In the genomic region with DNA sequence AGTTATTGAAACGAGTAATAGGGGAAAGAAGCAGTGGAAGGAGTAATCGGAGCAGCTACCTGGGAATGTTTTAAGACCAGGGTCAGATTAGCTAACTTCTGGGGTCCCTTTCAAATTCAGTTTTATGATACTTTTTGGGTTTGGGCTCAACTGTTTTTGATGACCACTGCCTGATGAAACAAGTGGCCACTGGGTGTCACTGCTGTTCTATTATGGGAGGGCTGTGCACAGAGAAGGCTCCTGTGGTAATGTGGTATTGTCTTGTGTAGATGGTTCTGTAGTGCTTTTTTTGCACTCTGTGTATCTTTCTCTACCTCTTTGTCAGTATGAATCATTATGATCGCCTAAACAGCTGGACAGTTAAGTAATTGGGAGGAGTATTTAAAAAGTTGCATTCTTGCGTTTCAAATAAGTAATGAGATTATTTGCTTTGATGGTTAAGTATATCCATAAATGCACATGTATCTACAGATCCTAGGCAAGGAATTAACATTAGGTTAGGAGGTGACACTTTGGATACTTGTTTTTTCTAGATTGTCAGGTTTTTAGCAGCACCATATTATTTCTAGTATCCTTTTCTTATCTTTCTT, we compare ENCODE assay signal across 8 cellular contexts.
A peak's percentile ranks its signal among the peaks of the same experiment; 100 is the strongest.
DNase-seq lines count a peak whose midpoint lies in the region; ATAC-seq and TF ChIP-seq lines count a peak whose summit lies in the region.

No MANE protein-coding gene starts in this region.

- TF ChIP-seq CTCF in C4-2B (conservative IDR thresholded peaks at IDR 0.05) (peak; percentile 90), WTC11 (IDR thresholded peaks at IDR 0.05) (peak; percentile 45), fibroblast of the aortic adventitia (IDR thresholded peaks at IDR 0.05; ENCODE audit: insufficient read depth, low read length) (peak; percentile 77)

- peak; percentile 87 for ATAC-seq in GM18861 (IDR thresholded peaks at IDR 0.05; ENCODE audit: unreplicated experiment)
- ATAC-seq in HG02981 (IDR thresholded peaks at IDR 0.05; ENCODE audit: unreplicated experiment) = peak; percentile 91
- ATAC-seq in WTC11 = peak; percentile 86

- no peaks in the 10 kb centered on the region for H3K36me3 ChIP-seq in neuronal stem cell (replicated peaks in 1 of 2; ENCODE audit: control insufficient read depth in 2 of 2, insufficient read depth in 2 of 2, low read length in 2 of 2)

- no peaks in the 10 kb centered on the region for H3K27me3 Mint-ChIP-seq in WTC11 (ENCODE audit: low read depth)

- no peak overlapping the region for H3K27ac Mint-ChIP-seq in WTC11

- H3K9ac ChIP-seq in neuronal stem cell (ENCODE audit: low read depth, low read length, poor library complexity) = no peak overlapping the region

- no peaks in the 10 kb centered on the region for H3K9me3 ChIP-seq in neuronal stem cell (replicated peaks in 1 of 2; ENCODE audit: control insufficient read depth in 2 of 2, insufficient read depth in 1 of 2, low read depth in 1 of 2, low read length in 2 of 2)

- no peak overlapping the region for H3K18ac ChIP-seq in neuronal stem cell (ENCODE audit: low read length)

- H3K4me3 ChIP-seq in fibroblast of the aortic adventitia (ENCODE audit: low read depth, low read length) (no peak overlapping the region), neuronal stem cell (ENCODE audit: low read length in 2 of 2) (no peak overlapping the region)

- no peak overlapping the region for H3K4me3 Mint-ChIP-seq in WTC11

- H3K4me1 Mint-ChIP-seq in WTC11 = peaks cover 30% of the 10 kb centered on the region

- WGBS in neuronal stem cell (ENCODE audit: extremely low coverage in 2 of 2, insufficient read length in 2 of 2, insufficient replicate concordance in 1 of 2), 2 donors = no CpG with 5 or more reads among the region's 4 CpGs

- no peak overlapping the region for H2BK12ac ChIP-seq in neuronal stem cell (ENCODE audit: low read length)

- H3K36me3 Mint-ChIP-seq in WTC11 = peaks cover 9% of the 10 kb centered on the region

- no peak overlapping the region for H2BK120ac ChIP-seq in neuronal stem cell (ENCODE audit: low read depth, low read length)

- H4K91ac ChIP-seq in neuronal stem cell (ENCODE audit: low read depth, low read length, poor library complexity) = no peak overlapping the region

- no peaks in the 10 kb centered on the region for H3K79me1 ChIP-seq in neuronal stem cell (ENCODE audit: low read depth, low read length)

- no peak overlapping the region for H3K4me2 ChIP-seq in neuronal stem cell (ENCODE audit: insufficient read depth, low read length, poor library complexity, severe bottlenecking)

- H3K4ac ChIP-seq in neuronal stem cell (ENCODE audit: low read length) = no peak overlapping the region

- H3K23ac ChIP-seq in neuronal stem cell (ENCODE audit: low read depth, low read length, poor library complexity) = no peak overlapping the region

- H3K4me1 ChIP-seq in neuronal stem cell (ENCODE audit: control insufficient read depth in 2 of 2, insufficient read depth in 1 of 2, low read depth in 1 of 2, low read length in 2 of 2) = no peaks in the 10 kb centered on the region

- H3K14ac ChIP-seq in neuronal stem cell (ENCODE audit: low read length) = no peak overlapping the region

- no peak overlapping the region for H2BK15ac ChIP-seq in neuronal stem cell (ENCODE audit: low read length)

- H3K27ac ChIP-seq in C4-2B = no peak overlapping the region
- H3K27ac ChIP-seq in neuronal stem cell (replicated peaks; ENCODE audit: low read length) = no peak overlapping the region

- no peak overlapping the region for H2BK5ac ChIP-seq in neuronal stem cell (ENCODE audit: low read length)

- CTCF ChIA-PET in WTC11 (lab: Charles Lee) = interaction anchor here (0.6 to 2.6 kb wide), 10 partner anchors 11 to 1553 kb away, joined by 3 to 8 read pairs (median 4); no protein-coding TSS in a partner anchor

- H4K8ac ChIP-seq in neuronal stem cell (ENCODE audit: low read depth, low read length) = no peak overlapping the region

- H2AK5ac ChIP-seq in neuronal stem cell (ENCODE audit: low read depth, low read length) = no peak overlapping the region

- POLR2A ChIA-PET in WTC11 (lab: Charles Lee) = no interaction called here

- DNase-seq in NCI-H146 treated with DMSO at 0.1 percent for 48 hours (lab: John Stamatoyannopoulos, UW; ENCODE audit: unreplicated experiment) = peak; percentile 1
- peak; percentile 67 for DNase-seq in WTC11 (ENCODE audit: low spot score)
- DNase-seq in fibroblast of the aortic adventitia (ENCODE audit: low read depth) = peak; percentile 72
- peak; percentile 66 for DNase-seq in neuronal stem cell (ENCODE audit: low spot score)
- no peak for DNase-seq in GOT3 (lab: John Stamatoyannopoulos, UW)

- peaks cover 13% of the 10 kb centered on the region for H3K9me3 Mint-ChIP-seq in WTC11

- no peaks in the 10 kb centered on the region for H3K27me3 ChIP-seq in neuronal stem cell (ENCODE audit: control insufficient read depth in 3 of 3, insufficient read depth in 3 of 3, low read depth in 1 of 3, low read length in 3 of 3)

- H2AFZ ChIP-seq in neuronal stem cell (ENCODE audit: low read length) = no peak overlapping the region

TF ChIP-seq in WTC11, 78 proteins besides CTCF, POLR2A, EP300 and RAD21:
- TF ChIP-seq, protein P1, sequence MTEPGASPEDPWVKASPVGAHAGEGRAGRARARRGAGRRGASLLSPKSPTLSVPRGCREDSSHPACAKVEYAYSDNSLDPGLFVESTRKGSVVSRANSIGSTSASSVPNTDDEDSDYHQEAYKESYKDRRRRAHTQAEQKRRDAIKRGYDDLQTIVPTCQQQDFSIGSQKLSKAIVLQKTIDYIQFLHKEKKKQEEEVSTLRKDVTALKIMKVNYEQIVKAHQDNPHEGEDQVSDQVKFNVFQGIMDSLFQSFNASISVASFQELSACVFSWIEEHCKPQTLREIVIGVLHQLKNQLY (CRISPR knock-in tag; IDR thresholded peaks at IDR 0.05) = no peak
- TF ChIP-seq ZNF423 (CRISPR knock-in tag; IDR thresholded peaks at IDR 0.05) (no peak), SMAD3 (CRISPR knock-in tag; IDR thresholded peaks at IDR 0.05; ENCODE audit: borderline replicate concordance) (no peak), ETV6 (CRISPR knock-in tag; IDR thresholded peaks at IDR 0.05) (no peak), JAZF1 (CRISPR knock-in tag; IDR thresholded peaks at IDR 0.05) (no peak), FOXK1 (CRISPR knock-in tag; IDR thresholded peaks at IDR 0.05) (no peak)
- TF ChIP-seq, protein P2, sequence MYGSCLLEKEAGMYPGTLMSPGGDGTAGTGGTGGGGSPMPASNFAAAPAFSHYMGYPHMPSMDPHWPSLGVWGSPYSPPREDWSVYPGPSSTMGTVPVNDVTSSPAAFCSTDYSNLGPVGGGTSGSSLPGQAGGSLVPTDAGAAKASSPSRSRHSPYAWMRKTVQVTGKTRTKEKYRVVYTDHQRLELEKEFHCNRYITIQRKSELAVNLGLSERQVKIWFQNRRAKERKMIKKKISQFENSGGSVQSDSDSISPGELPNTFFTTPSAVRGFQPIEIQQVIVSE (CRISPR knock-in tag; IDR thresholded peaks at IDR 0.05; ENCODE audit: borderline replicate concordance) = no peak
- TF ChIP-seq, protein P3, sequence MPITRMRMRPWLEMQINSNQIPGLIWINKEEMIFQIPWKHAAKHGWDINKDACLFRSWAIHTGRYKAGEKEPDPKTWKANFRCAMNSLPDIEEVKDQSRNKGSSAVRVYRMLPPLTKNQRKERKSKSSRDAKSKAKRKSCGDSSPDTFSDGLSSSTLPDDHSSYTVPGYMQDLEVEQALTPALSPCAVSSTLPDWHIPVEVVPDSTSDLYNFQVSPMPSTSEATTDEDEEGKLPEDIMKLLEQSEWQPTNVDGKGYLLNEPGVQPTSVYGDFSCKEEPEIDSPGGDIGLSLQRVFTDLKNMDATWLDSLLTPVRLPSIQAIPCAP (CRISPR knock-in tag; IDR thresholded peaks at IDR 0.05) = no peak
- TF ChIP-seq, protein P4, sequence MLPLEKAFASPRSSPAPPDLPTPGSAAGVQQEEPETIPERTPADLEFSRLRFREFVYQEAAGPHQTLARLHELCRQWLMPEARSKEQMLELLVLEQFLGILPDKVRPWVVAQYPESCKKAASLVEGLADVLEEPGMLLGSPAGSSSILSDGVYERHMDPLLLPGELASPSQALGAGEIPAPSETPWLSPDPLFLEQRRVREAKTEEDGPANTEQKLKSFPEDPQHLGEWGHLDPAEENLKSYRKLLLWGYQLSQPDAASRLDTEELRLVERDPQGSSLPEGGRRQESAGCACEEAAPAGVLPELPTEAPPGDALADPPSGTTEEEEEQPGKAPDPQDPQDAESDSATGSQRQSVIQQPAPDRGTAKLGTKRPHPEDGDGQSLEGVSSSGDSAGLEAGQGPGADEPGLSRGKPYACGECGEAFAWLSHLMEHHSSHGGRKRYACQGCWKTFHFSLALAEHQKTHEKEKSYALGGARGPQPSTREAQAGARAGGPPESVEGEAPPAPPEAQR (CRISPR knock-in tag; IDR thresholded peaks at IDR 0.05) = no peak
- TF ChIP-seq, protein P5, sequence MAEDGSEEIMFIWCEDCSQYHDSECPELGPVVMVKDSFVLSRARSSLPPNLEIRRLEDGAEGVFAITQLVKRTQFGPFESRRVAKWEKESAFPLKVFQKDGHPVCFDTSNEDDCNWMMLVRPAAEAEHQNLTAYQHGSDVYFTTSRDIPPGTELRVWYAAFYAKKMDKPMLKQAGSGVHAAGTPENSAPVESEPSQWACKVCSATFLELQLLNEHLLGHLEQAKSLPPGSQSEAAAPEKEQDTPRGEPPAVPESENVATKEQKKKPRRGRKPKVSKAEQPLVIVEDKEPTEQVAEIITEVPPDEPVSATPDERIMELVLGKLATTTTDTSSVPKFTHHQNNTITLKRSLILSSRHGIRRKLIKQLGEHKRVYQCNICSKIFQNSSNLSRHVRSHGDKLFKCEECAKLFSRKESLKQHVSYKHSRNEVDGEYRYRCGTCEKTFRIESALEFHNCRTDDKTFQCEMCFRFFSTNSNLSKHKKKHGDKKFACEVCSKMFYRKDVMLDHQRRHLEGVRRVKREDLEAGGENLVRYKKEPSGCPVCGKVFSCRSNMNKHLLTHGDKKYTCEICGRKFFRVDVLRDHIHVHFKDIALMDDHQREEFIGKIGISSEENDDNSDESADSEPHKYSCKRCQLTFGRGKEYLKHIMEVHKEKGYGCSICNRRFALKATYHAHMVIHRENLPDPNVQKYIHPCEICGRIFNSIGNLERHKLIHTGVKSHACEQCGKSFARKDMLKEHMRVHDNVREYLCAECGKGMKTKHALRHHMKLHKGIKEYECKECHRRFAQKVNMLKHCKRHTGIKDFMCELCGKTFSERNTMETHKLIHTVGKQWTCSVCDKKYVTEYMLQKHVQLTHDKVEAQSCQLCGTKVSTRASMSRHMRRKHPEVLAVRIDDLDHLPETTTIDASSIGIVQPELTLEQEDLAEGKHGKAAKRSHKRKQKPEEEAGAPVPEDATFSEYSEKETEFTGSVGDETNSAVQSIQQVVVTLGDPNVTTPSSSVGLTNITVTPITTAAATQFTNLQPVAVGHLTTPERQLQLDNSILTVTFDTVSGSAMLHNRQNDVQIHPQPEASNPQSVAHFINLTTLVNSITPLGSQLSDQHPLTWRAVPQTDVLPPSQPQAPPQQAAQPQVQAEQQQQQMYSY (CRISPR knock-in tag; IDR thresholded peaks at IDR 0.05) = no peak
